8 cellular contexts compared by ENCODE assay signal in the genomic region with DNA sequence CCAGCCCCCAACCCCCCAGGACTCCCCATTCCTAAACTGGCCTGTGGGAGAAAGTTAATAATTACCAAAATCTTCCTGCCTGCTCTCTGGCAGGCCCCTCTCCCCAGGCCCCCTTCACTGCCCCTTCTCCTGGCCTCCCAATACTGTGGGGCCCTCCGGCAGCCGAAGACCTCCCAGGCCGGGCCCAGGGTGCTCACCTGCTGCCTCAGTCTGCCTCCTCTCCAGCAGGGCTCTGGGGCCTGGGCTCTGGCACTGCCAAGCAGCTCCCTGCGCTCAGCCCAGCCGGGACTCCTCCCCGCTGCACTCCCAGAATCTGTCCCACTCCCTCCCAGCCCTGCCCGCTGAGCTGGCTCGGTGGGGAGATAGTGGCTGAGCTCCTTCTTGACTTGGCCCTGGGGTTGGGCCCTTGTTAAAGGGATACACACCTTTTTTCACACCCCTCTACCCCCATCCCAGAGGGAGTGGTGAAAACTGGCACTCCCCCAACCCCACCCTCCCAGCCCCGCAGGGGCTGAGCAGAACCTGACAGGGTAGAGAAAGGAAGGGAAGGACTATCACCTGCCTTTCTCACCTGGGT. TPM values are rescaled to one million over a fixed set of nuclear protein-coding genes. Genes with fewer than 3 reads are reported as not detected.
DNase-seq lines count a peak whose midpoint lies in the region; ATAC-seq, FAIRE-seq and TF ChIP-seq lines count a peak whose summit lies in the region.

A gene with protein sequence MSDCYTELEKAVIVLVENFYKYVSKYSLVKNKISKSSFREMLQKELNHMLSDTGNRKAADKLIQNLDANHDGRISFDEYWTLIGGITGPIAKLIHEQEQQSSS (minus strand): TSS at position 383 of the 577 bp plus-strand sequence. CDS start 4,986 bp downstream, outside the sequence.

- H3K27ac Mint-ChIP-seq in Caco-2 (ENCODE audit: unreplicated experiment) (peak within 1 kb of the TSS; percentile 56), T-cell (no peak within 1 kb of the TSS)
- no peak within 1 kb of the TSS for H3K27ac Mint-ChIP-seq in effector memory CD8-positive, alpha-beta T cell

- peak within 1 kb of the TSS; percentile 74 for H3K4me3 Mint-ChIP-seq in Caco-2 (ENCODE audit: unreplicated experiment)
- no peak within 1 kb of the TSS for H3K4me3 Mint-ChIP-seq in effector memory CD8-positive, alpha-beta T cell
- no peak within 1 kb of the TSS for H3K4me3 Mint-ChIP-seq in T-cell

- no peaks in the 10 kb centered on the region for H3K9me3 ChIP-seq in Caco-2

- H3K4me1 ChIP-seq in Caco-2 = peaks cover 62% of the 10 kb centered on the region

- no peaks in the 10 kb centered on the region for H3K27me3 ChIP-seq in Caco-2 (replicated peaks; ENCODE audit: control insufficient read depth, insufficient read depth, low read length)

- no peaks in the 10 kb centered on the region for H3K9me3 Mint-ChIP-seq in Caco-2 (ENCODE audit: unreplicated experiment)
- H3K9me3 Mint-ChIP-seq in effector memory CD8-positive, alpha-beta T cell = no peaks in the 10 kb centered on the region
- H3K9me3 Mint-ChIP-seq in T-cell = no peaks in the 10 kb centered on the region

- ATAC-seq in omental fat pad (ENCODE audit: low FRiP score) = peak; percentile 41
- ATAC-seq in effector memory CD8-positive, alpha-beta T cell (replicated peaks) = no peak
- ATAC-seq in T-cell (replicated peaks in 1 of 4) = no peak
- ATAC-seq in GM21367 (IDR thresholded peaks at IDR 0.05; ENCODE audit: unreplicated experiment) = no peak

- H3K4me3 ChIP-seq in Caco-2 (ENCODE audit: low read depth, low read length) = peak within 1 kb of the TSS; percentile 73

- no TSS peak for BruUV-seq in Caco-2 (replicated peaks; lab: Mats Ljungman, UMichigan)

- DNase-seq in Caco-2 (peak; percentile 87 to 88), SW480 (ENCODE audit: low spot score) (peak; percentile 81), frontal cortex (ENCODE audit: low spot score in 2 of 2) (no peak), omental fat pad (ENCODE audit: low spot score) (no peak), DMS153 treated with DMSO at 0.1 percent for 48 hours (lab: John Stamatoyannopoulos, UW; ENCODE audit: unreplicated experiment) (no peak), T-cell (no peak)
- DNase-seq in effector memory CD8-positive, alpha-beta T cell = no peak

- TF ChIP-seq CTCF in Caco-2 (IDR thresholded peaks at IDR 0.05; ENCODE audit: insufficient read depth in 1 of 2, low read depth in 1 of 2, low read length in 1 of 2, severe bottlenecking in 1 of 2, unreplicated experiment in 1 of 2) (no peak), omental fat pad (IDR thresholded peaks at IDR 0.05) (no peak)

- no peaks in the 10 kb centered on the region for H3K27me3 Mint-ChIP-seq in Caco-2 (ENCODE audit: insufficient read depth, unreplicated experiment)
- H3K27me3 Mint-ChIP-seq in effector memory CD8-positive, alpha-beta T cell = no peaks in the 10 kb centered on the region
- H3K27me3 Mint-ChIP-seq in T-cell = no peaks in the 10 kb centered on the region

- POLR2A ChIA-PET in Caco-2 (lab: Charles Lee) = interaction anchor here (0.5 to 3.4 kb wide), 14 partner anchors 8 to 97 kb away, joined by 3 to 40 read pairs (median 4); a partner anchor contains a TSS
- POLR2A ChIA-PET in T-cell (lab: Charles Lee) = no interaction called here

- CTCF ChIA-PET in Caco-2 (lab: Charles Lee) = interaction anchor here (0.5 to 3.6 kb wide), 13 partner anchors 14 to 260 kb away, joined by 3 to 41 read pairs (median 4); a partner anchor contains a TSS
- CTCF ChIA-PET in T-cell (lab: Charles Lee) = interaction anchor here in 1 of 2 donors (0.7 kb wide), 1 partner anchor 26 kb away, joined by 3 read pairs; no protein-coding TSS in a partner anchor

- H3K36me3 ChIP-seq in Caco-2 (ENCODE audit: control insufficient read depth, insufficient read depth, low read length) = peaks cover 4% of the 10 kb centered on the region; the same call in 1 of the 2 replicates

- peaks cover 84% of the 10 kb centered on the region for H3K36me3 Mint-ChIP-seq in Caco-2 (ENCODE audit: insufficient read depth, unreplicated experiment)
- H3K36me3 Mint-ChIP-seq in effector memory CD8-positive, alpha-beta T cell (ENCODE audit: insufficient read depth) = no peaks in the 10 kb centered on the region
- H3K36me3 Mint-ChIP-seq in T-cell = no peaks in the 10 kb centered on the region

- intact Hi-C loops in Caco-2 (cut with micrococcal nuclease; ENCODE audit: unreplicated experiment) = loop anchor here (1.0 to 2.0 kb wide), 3 partner anchors 14 to 98 kb away; a partner anchor contains a TSS

- FAIRE-seq in frontal cortex (lab: Jason Lieb, UNC) = no peak

- H3K4me1 Mint-ChIP-seq in Caco-2 (ENCODE audit: low read depth, unreplicated experiment) (peaks cover 62% of the 10 kb centered on the region), T-cell (peaks cover 4 to 7% (median 4%) of the 10 kb centered on the region in 3 donors)
- H3K4me1 Mint-ChIP-seq in effector memory CD8-positive, alpha-beta T cell (ENCODE audit: low read depth in 2 of 2) = no peaks in the 10 kb centered on the region

RNA-seq across cellular contexts. Expression of the gene that starts here (rescaled TPM):
- 220 and 243 TPM in 2 replicates for total RNA-seq in Caco-2 (2022)
- total RNA-seq in frontal cortex = 13.0 TPM
- 100 to 1,000 TPM in 3 of 4 donors, 10 to 100 TPM in 1; 84.5 to 225 (median 127) TPM for total RNA-seq in omental fat pad
- 1 to 10 TPM in 1 of 5 donors, under 1 TPM in 2, not detected in 2; 0.53 to 1.0 (median 0.82) TPM for total RNA-seq in T-cell

Comparison
In these comparisons a context has a peak if more than half of its experiments do, and no peak if none do; other contexts are left out.
1. DNase-seq: peak in Caco-2 (2 of 2) and SW480 (single experiment); none in frontal cortex (0 of 2), omental fat pad (single experiment), effector memory CD8-positive, alpha-beta T cell (0 of 3), DMS153 treated with DMSO at 0.1 percent for 48 hours (single experiment) and T-cell (0 of 34).